ENCODE assay signal across 18 cellular contexts in the genomic region with DNA sequence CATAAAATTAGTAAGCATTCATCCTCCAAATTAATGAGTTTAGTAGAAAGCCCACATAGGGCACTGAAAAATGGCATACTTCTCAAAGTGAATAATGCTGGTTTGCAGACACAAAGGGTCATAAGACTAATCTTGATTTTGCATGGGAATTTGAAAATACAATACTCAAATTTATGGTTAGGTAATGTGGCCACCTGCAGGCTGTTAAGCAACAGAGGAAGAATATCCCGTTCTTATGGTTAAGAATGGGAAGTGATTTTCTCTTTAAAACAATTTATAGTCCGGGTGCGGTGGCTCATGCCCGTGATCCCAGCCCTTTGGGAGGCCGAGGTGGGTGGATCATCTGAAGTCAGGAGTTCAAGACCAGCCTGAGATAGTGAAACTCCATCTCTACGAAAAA. TPM values are rescaled to one million over a fixed set of nuclear protein-coding genes. Genes with fewer than 3 reads are reported as not detected.
A peak's percentile ranks its signal among the peaks of the same experiment; 100 is the strongest.
DNase-seq lines count a peak whose midpoint lies in the region; ATAC-seq and TF ChIP-seq lines count a peak whose summit lies in the region.
"Had no signal": no experiment of that assay in that cellular context is flagged by ENCODE, and none has a peak within 500 bp of the region (broad histone marks: within the 10 kb centered on the region; RNA-seq: fewer than 3 reads in every experiment).

No MANE protein-coding gene starts in this region.

- H3K9me3 ChIP-seq in right cardiac atrium (ENCODE audit: control insufficient read depth, low read length) (no peaks in the 10 kb centered on the region), Panc1 (ENCODE audit: control insufficient read depth, insufficient read depth, low read depth, low read length) (no peaks in the 10 kb centered on the region)

- intact Hi-C loops in right cardiac atrium (cut with DNase I): loop anchor here in 2 of 4 donors (5.0 to 10.0 kb wide), 3 partner anchors 245 to 615 kb away; a partner anchor contains a TSS
- intact Hi-C loops in left cardiac atrium (cut with DNase I): loop anchor here in 1 of 2 donors (5.0 to 10.0 kb wide), 2 partner anchors 248 to 325 kb away; no protein-coding TSS in a partner anchor
- intact Hi-C loops in Panc1 (cut with micrococcal nuclease; ENCODE audit: unreplicated experiment): loop anchor here (10.0 kb wide), 1 partner anchor 245 kb away; no protein-coding TSS in a partner anchor

- WGBS in right cardiac atrium: 69% methylated on average over 6 of the region's 6 CpGs

- H3K4me3 ChIP-seq in right cardiac atrium (ENCODE audit: low read length) (no peak overlapping the region), Panc1 (ENCODE audit: low read depth in 2 of 2, low read length in 2 of 2) (no peak overlapping the region), epithelial cell of esophagus (ENCODE audit: low read length) (no peak overlapping the region)

- in situ Hi-C loops in Panc1 (cut with HindIII; ENCODE audit: low pct_unique_long_range_greater_than_20kb, low sequenced_read_pairs): no loop called here

- H3K27me3 ChIP-seq in right cardiac atrium (ENCODE audit: control insufficient read depth, insufficient read depth) (no peaks in the 10 kb centered on the region), Panc1 (ENCODE audit: control insufficient read depth, insufficient read depth, low read length) (no peaks in the 10 kb centered on the region)

- H3K4me1 ChIP-seq in right cardiac atrium (ENCODE audit: control insufficient read depth, insufficient read depth, low read length): no peaks in the 10 kb centered on the region
- no peaks in the 10 kb centered on the region for H3K4me1 ChIP-seq in Panc1 (ENCODE audit: control insufficient read depth, insufficient read depth, low read length)

- POLR2A ChIA-PET in Panc1 (lab: Charles Lee): no interaction called here

- no peak overlapping the region for H3K27ac ChIP-seq in right cardiac atrium (ENCODE audit: low read length)
- no peak overlapping the region for H3K27ac ChIP-seq in Panc1 (ENCODE audit: low read length)

- peak; percentile 14; the same call in 1 of the 2 replicates for TF ChIP-seq CTCF in Panc1 (IDR thresholded peaks at IDR 0.05)
- TF ChIP-seq CTCF in epithelial cell of esophagus (IDR thresholded peaks at IDR 0.05; ENCODE audit: insufficient read depth, low read depth, low read length, missing control alignments): no peak

- CTCF ChIA-PET in Panc1 (lab: Charles Lee): no interaction called here

- H3K36me3 ChIP-seq in Panc1 (ENCODE audit: control insufficient read depth, insufficient read depth, low read length): no peaks in the 10 kb centered on the region

- peak in 2 of 3 donors; percentile 12 to 30 for DNase-seq in right cardiac atrium
- no peak for DNase-seq in left cardiac atrium
- DNase-seq in Panc1 (ENCODE audit: low read depth, low spot score): no peak
- peak; percentile 5 for DNase-seq in epithelial cell of esophagus (ENCODE audit: low read depth)
- no peak for DNase-seq in left lobe of liver (ENCODE audit: low spot score)
- no peak for DNase-seq in germinal center (ENCODE audit: low spot score)
- DNase-seq: activated CD4-positive, alpha-beta T cell treated with anti-CD3 and anti-CD28 coated beads, Interleukin-2, amount 10 ng/mL, durations not matched to agents 7 days and 5 days; DMS79 treated with DMSO at 0.1 percent for 48 hours; glutamatergic neuron; GOT3; kidney glomerular epithelial cell; NCI-H2107; stimulated activated CD4-positive, alpha-beta T cell treated with anti-CD3 and anti-CD28 coated beads, Interleukin-4, amount 100 ng/mL, for 1 hour had no signal

- BruUV-seq in Panc1 (replicated peaks; lab: Mats Ljungman, UMichigan): no TSS peak

- ATAC-seq in right cardiac atrium: no peak
- ATAC-seq in left cardiac atrium: no peak
- no peak for ATAC-seq in Panc1
- ATAC-seq in left lobe of liver: no peak
- ATAC-seq in GM19328 (IDR thresholded peaks at IDR 0.05; ENCODE audit: unreplicated experiment): no peak
- no peak for ATAC-seq in HG03175 (IDR thresholded peaks at IDR 0.05; ENCODE audit: unreplicated experiment)
- ATAC-seq: stimulated activated memory B cell treated with anti-CD40 and anti-IgM and Interleukin-4, amounts not matched to agents 10 μg/mL and 1 μg/mL and 100 μg/mL, for 72 hours had no signal

RNA-seq across cellular contexts. Expression of a gene that starts 9.4 kb away (rescaled TPM):
- 10 to 100 TPM; 32.7 to 87.4 (median 62.3) TPM for total RNA-seq in right cardiac atrium
- 36.2 TPM for polyA plus RNA-seq in right cardiac atrium
- total RNA-seq in left cardiac atrium: 10 to 100 TPM; 25.2 to 39.6 TPM
- 0.10 TPM for total RNA-seq in Panc1 (2021; ENCODE audit: unreplicated experiment)
- polyA plus RNA-seq in Panc1 (2012; ENCODE audit: insufficient read length): not detected
- 1.2 TPM for total RNA-seq in left lobe of liver
- total RNA-seq: activated CD4-positive, alpha-beta T cell treated with anti-CD3 and anti-CD28 coated beads, Interleukin-2, amount 10 ng/mL, durations not matched to agents 7 days and 5 days; OCI-LY7; T-helper 2 cell treated with Interferon-gamma antibody and Interleukin-4, amounts not matched to agents 100 ng/mL and 5 ng/mL, for 36 hours had no signal

Comparison
In these comparisons a context has a peak if more than half of its experiments do, and no peak if none do; other contexts are left out.
1. DNase-seq: peak in right cardiac atrium (2 of 3) and epithelial cell of esophagus (single experiment); none in left cardiac atrium (single experiment), Panc1 (single experiment), left lobe of liver (single experiment) and germinal center (single experiment).
2. RNA of a gene that starts 9.4 kb away (total RNA-seq): 32.7 to 87.4 TPM in right cardiac atrium and 25.2 to 39.6 TPM in left cardiac atrium; 1.2 TPM in left lobe of liver (single experiment) and 0.10 TPM in Panc1 (single experiment); every median in the first group is over 10 times any median in the second.